Comparison of ENCODE assay signal across 14 cellular contexts in genomic region chr14:81550001-81550642, GRCh38. TPM values are rescaled to one million over a fixed set of nuclear protein-coding genes. Genes with fewer than 3 reads are reported as not detected.
DNase-seq lines count a peak whose midpoint lies in the region; ATAC-seq, FAIRE-seq and TF ChIP-seq lines count a peak whose summit lies in the region.
"Had no signal": no experiment of that assay in that cellular context is flagged by ENCODE, and none has a peak within 500 bp of the region (broad histone marks: within the 10 kb centered on the region; RNA-seq: fewer than 3 reads in every experiment).

No MANE protein-coding gene starts in this region.

- H2AFZ ChIP-seq in GM12878 (ENCODE audit: control insufficient read depth, low read depth, low read length) = peak overlapping the region; percentile 41

- H3K9me3 ChIP-seq in GM12878 (replicated peaks; ENCODE audit: control insufficient read depth, insufficient read depth, low read length) = no peaks in the 10 kb centered on the region; the same call in 2 of the 3 replicates
- no peaks in the 10 kb centered on the region for H3K9me3 ChIP-seq in psoas muscle
- H3K9me3 ChIP-seq: HAP-1, MG63, upper lobe of left lung had no signal

- peak; percentile 93 for FAIRE-seq in GM12878 (lab: Jason Lieb, UNC)

- H3K27me3 Mint-ChIP-seq in activated CD4-positive, alpha-beta memory T cell treated with anti-CD3 and anti-CD28 coated beads, Interleukin-2, amount 10 ng/mL, durations not matched to agents 7 days and 5 days = no peaks in the 10 kb centered on the region
- peaks cover 2% of the 10 kb centered on the region for H3K27me3 Mint-ChIP-seq in activated CD4-positive, alpha-beta memory T cell treated with anti-CD3 and anti-CD28 coated beads for 36 hours

- CTCF ChIA-PET in activated CD4-positive, alpha-beta memory T cell treated with anti-CD3 and anti-CD28 coated beads, Interleukin-2, amount 10 ng/mL, durations not matched to agents 7 days and 5 days (lab: Charles Lee) = no interaction called here
- CTCF ChIA-PET in activated CD4-positive, alpha-beta memory T cell treated with anti-CD3 and anti-CD28 coated beads for 36 hours (lab: Charles Lee) = no interaction called here
- CTCF ChIA-PET in GM12878 (lab: Yijun Ruan, JAX) = no interaction called here

- no peak overlapping the region for H3K9ac ChIP-seq in GM12878 (ENCODE audit: control insufficient read depth, insufficient read depth, low read length)

- H3K36me3 ChIP-seq in GM12878 (ENCODE audit: control insufficient read depth in 2 of 2, insufficient read depth in 2 of 2, low read length in 1 of 2) (no peaks in the 10 kb centered on the region), psoas muscle (ENCODE audit: insufficient read depth in 1 of 2, low read depth in 1 of 2) (no peaks in the 10 kb centered on the region)
- H3K36me3 ChIP-seq: HAP-1, MG63, upper lobe of left lung had no signal

- peak; percentile 61 to 93; a peak in 3 of 4 replicates for TF ChIP-seq EP300 in GM12878 (IDR thresholded peaks at IDR 0.05; ENCODE audit: borderline replicate concordance in 1 of 2, control insufficient read depth in 1 of 2, low read depth in 2 of 2, low read length in 2 of 2)

- no peak for TF ChIP-seq POLR2A in GM12878 (IDR thresholded peaks at IDR 0.05; ENCODE audit: low read depth, low read length)

- intact Hi-C loops in activated CD4-positive, alpha-beta memory T cell treated with anti-CD3 and anti-CD28 coated beads for 36 hours (cut with micrococcal nuclease) = loop anchor here (1.0 kb wide), 2 partner anchors 16 to 76 kb away; no protein-coding TSS in a partner anchor
- intact Hi-C loops in GM12878 (cut with micrococcal nuclease; ENCODE audit: unreplicated experiment) (loop anchor here (1.0 kb wide), 1 partner anchor 247 kb away; no protein-coding TSS in a partner anchor), psoas muscle (cut with DNase I) (no loop called here)

- no peaks in the 10 kb centered on the region for H4K20me1 ChIP-seq in GM12878 (ENCODE audit: control insufficient read depth, insufficient read depth)

- TF ChIP-seq CTCF in GM12878 (IDR thresholded peaks at IDR 0.05 in 2 of 3, conservative IDR thresholded peaks at IDR 0.05 in 1 of 3; ENCODE audit: control insufficient read depth in 2 of 3, extremely low read depth in 1 of 3, insufficient read depth in 1 of 3, low read depth in 3 of 3, low read length in 3 of 3) (no peak), psoas muscle (IDR thresholded peaks at IDR 0.05) (no peak)

- peak overlapping the region; percentile 73 for H3K27ac Mint-ChIP-seq in activated CD4-positive, alpha-beta memory T cell treated with anti-CD3 and anti-CD28 coated beads, Interleukin-2, amount 10 ng/mL, durations not matched to agents 7 days and 5 days
- no peak overlapping the region for H3K27ac Mint-ChIP-seq in activated CD4-positive, alpha-beta memory T cell treated with anti-CD3 and anti-CD28 coated beads for 36 hours
- H3K27ac Mint-ChIP-seq: T-cell had no signal

- H3K27me3 ChIP-seq in GM12878 (replicated peaks in 1 of 2; ENCODE audit: control insufficient read depth in 2 of 2, insufficient read depth in 2 of 2, low read length in 1 of 2) (no peaks in the 10 kb centered on the region), psoas muscle (ENCODE audit: insufficient read depth in 3 of 3, low read length in 2 of 3) (peaks cover 0 to 2% (median 0%) of the 10 kb centered on the region in 3 donors)
- H3K27me3 ChIP-seq: MG63, upper lobe of left lung had no signal

- H3K4me1 Mint-ChIP-seq in activated CD4-positive, alpha-beta memory T cell treated with anti-CD3 and anti-CD28 coated beads, Interleukin-2, amount 10 ng/mL, durations not matched to agents 7 days and 5 days = peaks cover 36% of the 10 kb centered on the region
- peaks cover 23% of the 10 kb centered on the region for H3K4me1 Mint-ChIP-seq in activated CD4-positive, alpha-beta memory T cell treated with anti-CD3 and anti-CD28 coated beads for 36 hours (ENCODE audit: low read depth)

- POLR2A ChIA-PET in activated CD4-positive, alpha-beta memory T cell treated with anti-CD3 and anti-CD28 coated beads, Interleukin-2, amount 10 ng/mL, durations not matched to agents 7 days and 5 days (lab: Charles Lee) = interaction anchor here (1.0 kb wide), 1 partner anchor 79 kb away, joined by 3 read pairs; no protein-coding TSS in a partner anchor
- POLR2A ChIA-PET in activated CD4-positive, alpha-beta memory T cell treated with anti-CD3 and anti-CD28 coated beads for 36 hours (lab: Charles Lee) = no interaction called here
- POLR2A ChIA-PET in GM12878 (lab: Charles Lee) = interaction anchor here (1.0 kb wide), 1 partner anchor 16 kb away, joined by 3 read pairs; the partner anchor contains the start of gene SEL1L

- DNase-seq in activated CD4-positive, alpha-beta memory T cell treated with anti-CD3 and anti-CD28 coated beads, Interleukin-2, amount 10 ng/mL, durations not matched to agents 7 days and 5 days = no peak
- no peak for DNase-seq in activated CD4-positive, alpha-beta memory T cell treated with anti-CD3 and anti-CD28 coated beads for 36 hours
- DNase-seq in GM12878 (ENCODE audit: low read depth, low spot score) = peak; percentile 81
- DNase-seq in activated CD4-positive, alpha-beta T cell treated with anti-CD3 and anti-CD28 coated beads, Interleukin-2, amount 50 U/mL, for 1 hour = no peak
- DNase-seq in psoas muscle = no peak
- no peak for DNase-seq in epidermal melanocyte (ENCODE audit: insufficient read length, low spot score)
- DNase-seq: EL, left ventricle myocardium superior, MG63, T-cell, upper lobe of left lung had no signal

- H3K4me3 Mint-ChIP-seq in activated CD4-positive, alpha-beta memory T cell treated with anti-CD3 and anti-CD28 coated beads, Interleukin-2, amount 10 ng/mL, durations not matched to agents 7 days and 5 days = no peak overlapping the region
- H3K4me3 Mint-ChIP-seq in activated CD4-positive, alpha-beta memory T cell treated with anti-CD3 and anti-CD28 coated beads for 36 hours = no peak overlapping the region
- H3K4me3 Mint-ChIP-seq: T-cell had no signal

- H3K9me3 Mint-ChIP-seq in activated CD4-positive, alpha-beta memory T cell treated with anti-CD3 and anti-CD28 coated beads, Interleukin-2, amount 10 ng/mL, durations not matched to agents 7 days and 5 days = peaks cover 17% of the 10 kb centered on the region
- no peaks in the 10 kb centered on the region for H3K9me3 Mint-ChIP-seq in activated CD4-positive, alpha-beta memory T cell treated with anti-CD3 and anti-CD28 coated beads for 36 hours
- H3K9me3 Mint-ChIP-seq: T-cell had no signal

- BruUV-seq in GM12878 (replicated peaks; lab: Mats Ljungman, UMichigan) = no TSS peak

- RAD21 ChIA-PET in GM12878 (lab: Charles Lee; ENCODE audit: unreplicated experiment) = no interaction called here

- 2% methylated on average over 4 of the region's 4 CpGs for WGBS in GM12878 (ENCODE audit: insufficient coverage, insufficient replicate concordance, low lambda C conversion rate, missing lambda C conversion rate)
- 60 to 64% (median 63%) methylated on average over 4 of the region's 4 CpGs for WGBS in psoas muscle, 3 donors

- peak overlapping the region; percentile 21 for H3K27ac ChIP-seq in GM12878 (ENCODE audit: control insufficient read depth, insufficient read depth)
- H3K27ac ChIP-seq in psoas muscle = no peak overlapping the region
- H3K27ac ChIP-seq: upper lobe of left lung had no signal

- SMC1A ChIA-PET in GM12878 (lab: Charles Lee; ENCODE audit: uncharacterized antibody, unreplicated experiment) = interaction anchor here (0.9 to 1.0 kb wide), 4 partner anchors 14 to 31 kb away, joined by 3 to 5 read pairs (median 3); partner anchors contain the start of gene SEL1L

- H3K4me3 ChIP-seq in GM12878 (peak overlapping the region; percentile 40; the same call in 1 of the 2 replicates), psoas muscle (no peak overlapping the region)
- H3K4me3 ChIP-seq: HAP-1, MG63, upper lobe of left lung had no signal

- no peaks in the 10 kb centered on the region for H3K79me2 ChIP-seq in GM12878 (ENCODE audit: control insufficient read depth, insufficient read depth, low read length)

- peaks cover 6% of the 10 kb centered on the region for H3K36me3 Mint-ChIP-seq in activated CD4-positive, alpha-beta memory T cell treated with anti-CD3 and anti-CD28 coated beads, Interleukin-2, amount 10 ng/mL, durations not matched to agents 7 days and 5 days (ENCODE audit: low read depth)
- H3K36me3 Mint-ChIP-seq in activated CD4-positive, alpha-beta memory T cell treated with anti-CD3 and anti-CD28 coated beads for 36 hours = no peaks in the 10 kb centered on the region
- H3K36me3 Mint-ChIP-seq: T-cell had no signal

- ATAC-seq in GM21447 (IDR thresholded peaks at IDR 0.05; ENCODE audit: unreplicated experiment) (peak; percentile 96), HG03064 (IDR thresholded peaks at IDR 0.05; ENCODE audit: low read depth, unreplicated experiment) (peak; percentile 96), GM12878 (peak; percentile 97), psoas muscle (no peak)
- ATAC-seq: left ventricle myocardium superior, T-cell had no signal

- H3K4me1 ChIP-seq in GM12878 (ENCODE audit: control insufficient read depth, insufficient read depth, low read length) = peaks cover 10% of the 10 kb centered on the region
- H3K4me1 ChIP-seq in psoas muscle = no peaks in the 10 kb centered on the region
- H3K4me1 ChIP-seq: HAP-1, upper lobe of left lung had no signal

- TF ChIP-seq RAD21 in GM12878 (IDR thresholded peaks at IDR 0.05; ENCODE audit: insufficient read depth, low read depth, low read length) = no peak

- in situ Hi-C loops in GM12878 (cut with MboI) = no loop called here

- H3K4me2 ChIP-seq in GM12878 (ENCODE audit: control insufficient read depth, insufficient read depth) = peak overlapping the region; percentile 67

RNA-seq across cellular contexts. Expression of gene SEL1L, which starts 16.5 kb away (rescaled TPM):
- 10 to 100 TPM; 65.9 to 67.6 TPM for total RNA-seq in activated CD4-positive, alpha-beta memory T cell treated with anti-CD3 and anti-CD28 coated beads, Interleukin-2, amount 10 ng/mL, durations not matched to agents 7 days and 5 days
- total RNA-seq in activated CD4-positive, alpha-beta memory T cell treated with anti-CD3 and anti-CD28 coated beads for 36 hours = 10 to 100 TPM; 49.0 to 50.2 TPM
- total RNA-seq in GM12878 (2013; cell fraction: nucleolus; rRNA removed) = 119 and 122 TPM in 2 replicates
- total RNA-seq in GM12878 (2014; rRNA removed) = 32.0 and 37.2 TPM in 2 replicates
- total RNA-seq in GM12878 (2014; rRNA removed; fragmentation: Illumina TruSeq; extraction: Trizol) = 31.4 and 34.6 TPM in 2 replicates
- 54.0 and 57.2 TPM in 2 replicates for total RNA-seq in GM12878 (2021)
- 18.0 TPM for polyA plus RNA-seq in GM12878 (2011; ENCODE audit: low read depth)
- 19.9 and 24.0 TPM in 2 replicates for polyA plus RNA-seq in GM12878 (2011; rRNA removed)
- 9.3 and 12.8 TPM in 2 replicates for polyA plus RNA-seq in GM12878 (2011; cell fraction: cytosol; rRNA removed)
- polyA plus RNA-seq in GM12878 (2011; cell fraction: nucleus; rRNA removed) = 21.3 and 23.6 TPM in 2 replicates
- 24.5 and 26.7 TPM in 2 replicates for polyA plus RNA-seq in GM12878 (2012)
- 32.4 and 42.3 TPM in 2 replicates for polyA plus RNA-seq in GM12878 (2014; fragmentation: Illumina TruSeq; extraction: Trizol)
- polyA plus RNA-seq in GM12878 (2014; fragmentation: Nextera tagmentation; extraction: Ambion mirVana) = 10 to 100 TPM; 13.4 to 20.1 TPM
- polyA plus RNA-seq in GM12878 (2014; rRNA removed) = 18.2 and 19.1 TPM in 2 replicates
- 10 to 100 TPM; 47.1 to 52.5 TPM for polyA plus RNA-seq in GM12878 (2016; fragmentation: Nextera tagmentation; extraction: Ambion mirVana)
- 35.2 and 45.6 TPM in 2 replicates for polyA minus RNA-seq in GM12878 (2011; rRNA and poly(A)+ RNA removed)
- 12.4 and 18.7 TPM in 2 replicates for polyA minus RNA-seq in GM12878 (2011; cell fraction: cytosol; rRNA and poly(A)+ RNA removed)
- polyA minus RNA-seq in GM12878 (2011; cell fraction: nucleus; rRNA and poly(A)+ RNA removed) = 32.3 and 33.7 TPM in 2 replicates
- total RNA-seq in psoas muscle = 10 to 100 TPM; 45.2 to 83.4 (median 63.3) TPM
- polyA plus RNA-seq in psoas muscle = 10 to 100 TPM; 15.5 to 36.4 (median 22.2) TPM

Comparison
In these comparisons a context has a peak if more than half of its experiments do, and no peak if none do; other contexts are left out.
1. ATAC-seq: peak in GM21447 (single experiment), HG03064 (single experiment) and GM12878 (single experiment); none in psoas muscle (0 of 4).
2. intact Hi-C loops: an anchor here in activated CD4-positive, alpha-beta memory T cell treated with anti-CD3 and anti-CD28 coated beads for 36 hours (1.0 kb wide) and GM12878 (1.0 kb wide); none called in psoas muscle.